ENCODE assay signal across 12 cellular contexts in the genomic region with DNA sequence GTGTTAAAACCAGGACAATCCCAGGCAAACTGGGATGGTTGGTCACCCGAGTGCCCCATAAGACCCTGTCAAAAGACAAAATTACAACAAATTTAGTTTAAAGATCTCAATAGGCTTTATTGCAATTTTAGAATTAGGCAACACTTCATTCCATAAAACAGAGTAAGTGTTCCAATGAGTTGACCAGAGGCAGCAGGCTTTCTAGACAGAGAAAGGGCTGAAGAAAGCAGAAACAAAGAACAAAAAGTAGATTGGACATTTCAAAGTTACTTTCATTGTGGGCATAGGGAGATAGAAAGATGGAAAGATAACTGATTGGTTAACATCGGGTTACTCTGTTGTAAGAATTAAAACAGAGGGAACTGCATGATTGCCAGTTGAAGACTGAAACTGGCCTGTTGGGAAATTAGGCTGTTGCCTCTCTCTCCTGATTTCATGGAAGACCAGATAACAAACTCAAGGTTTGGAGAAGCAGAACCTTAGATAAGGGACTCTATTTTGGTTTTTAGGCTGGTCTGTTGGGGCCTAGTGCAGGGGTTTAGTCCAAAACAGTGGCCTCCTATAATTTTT. TPM values are rescaled to one million over a fixed set of nuclear protein-coding genes. Genes with fewer than 3 reads are reported as not detected.
A peak's percentile ranks its signal among the peaks of the same experiment; 100 is the strongest.
DNase-seq lines count a peak whose midpoint lies in the region; ATAC-seq and TF ChIP-seq lines count a peak whose summit lies in the region.
"Had no signal": no experiment of that assay in that cellular context is flagged by ENCODE, and none has a peak within 500 bp of the region (broad histone marks: within the 10 kb centered on the region; RNA-seq: fewer than 3 reads in every experiment).

No MANE protein-coding gene starts in this region.

- H3K36me3 Mint-ChIP-seq in stimulated activated naive CD8-positive, alpha-beta T cell treated with anti-CD3 and anti-CD28 coated beads, Interleukin-15, Interleukin-2, amounts not matched to agents 100 ng/mL and 50 ng/mL, for 24 hours (ENCODE audit: low read depth), result no peaks in the 10 kb centered on the region
- no peaks in the 10 kb centered on the region for H3K36me3 Mint-ChIP-seq in chondrocyte (ENCODE audit: low read depth)
- H3K36me3 Mint-ChIP-seq: natural killer cell had no signal

- no peak overlapping the region for H3K23ac ChIP-seq in neuronal stem cell (ENCODE audit: low read depth, low read length, poor library complexity)

- ATAC-seq in stimulated activated naive CD8-positive, alpha-beta T cell treated with anti-CD3 and anti-CD28 coated beads, Interleukin-15, Interleukin-2, amounts not matched to agents 100 U/mL and 50 U/mL, for 24 hours, result no peak
- ATAC-seq in mucosa of descending colon (no peak), GM21526 (IDR thresholded peaks at IDR 0.05; ENCODE audit: low FRiP score, unreplicated experiment) (no peak)
- ATAC-seq: T-helper 17 cell had no signal

- no peak for DNase-seq in stimulated activated naive CD8-positive, alpha-beta T cell treated with anti-CD3 and anti-CD28 coated beads, Interleukin-15, Interleukin-2, amounts not matched to agents 100 U/mL and 50 U/mL, for 24 hours
- DNase-seq in chondrocyte (ENCODE audit: low spot score) (no peak), neuronal stem cell (ENCODE audit: low spot score) (no peak), mucosa of descending colon (no peak), kidney tubule cell (ENCODE audit: low spot score) (no peak), head of caudate nucleus (no peak)
- DNase-seq: BE2C, natural killer cell, T-helper 17 cell had no signal

- no peaks in the 10 kb centered on the region for H3K9me3 ChIP-seq in neuronal stem cell (replicated peaks in 1 of 2; ENCODE audit: control insufficient read depth in 2 of 2, insufficient read depth in 1 of 2, low read depth in 1 of 2, low read length in 2 of 2)
- no peaks in the 10 kb centered on the region for H3K9me3 ChIP-seq in mucosa of descending colon
- H3K9me3 ChIP-seq: BE2C had no signal

- H3K36me3 ChIP-seq in neuronal stem cell (replicated peaks in 1 of 2; ENCODE audit: control insufficient read depth in 2 of 2, insufficient read depth in 2 of 2, low read length in 2 of 2), result no peaks in the 10 kb centered on the region
- no peaks in the 10 kb centered on the region for H3K36me3 ChIP-seq in mucosa of descending colon (ENCODE audit: low read depth)
- H3K36me3 ChIP-seq: BE2C had no signal

- H3K27me3 ChIP-seq in neuronal stem cell (ENCODE audit: control insufficient read depth in 3 of 3, insufficient read depth in 3 of 3, low read depth in 1 of 3, low read length in 3 of 3), result no peaks in the 10 kb centered on the region
- H3K27me3 ChIP-seq: BE2C had no signal

- WGBS in neuronal stem cell (ENCODE audit: extremely low coverage in 2 of 2, insufficient read length in 2 of 2, insufficient replicate concordance in 1 of 2), 2 donors, result no CpG with 5 or more reads among the region's 2 CpGs

- intact Hi-C loops in mucosa of descending colon (cut with DNase I, micrococcal nuclease) (no loop called here), head of caudate nucleus (cut with DNase I) (no loop called here)

- peaks cover 7% of the 10 kb centered on the region for H3K27me3 Mint-ChIP-seq in stimulated activated naive CD8-positive, alpha-beta T cell treated with anti-CD3 and anti-CD28 coated beads, Interleukin-15, Interleukin-2, amounts not matched to agents 100 ng/mL and 50 ng/mL, for 24 hours
- H3K27me3 Mint-ChIP-seq in chondrocyte (ENCODE audit: low read depth), result no peaks in the 10 kb centered on the region

- H3K79me1 ChIP-seq in neuronal stem cell (ENCODE audit: low read depth, low read length), result no peaks in the 10 kb centered on the region

- no peak overlapping the region for H3K4me3 Mint-ChIP-seq in stimulated activated naive CD8-positive, alpha-beta T cell treated with anti-CD3 and anti-CD28 coated beads, Interleukin-15, Interleukin-2, amounts not matched to agents 100 ng/mL and 50 ng/mL, for 24 hours
- H3K4me3 Mint-ChIP-seq in chondrocyte (ENCODE audit: unreplicated experiment), result no peak overlapping the region
- H3K4me3 Mint-ChIP-seq: natural killer cell, T-helper 17 cell had no signal

- H2BK120ac ChIP-seq in neuronal stem cell (ENCODE audit: low read depth, low read length), result no peak overlapping the region

- H2BK5ac ChIP-seq in neuronal stem cell (ENCODE audit: low read length), result no peak overlapping the region

- H3K9ac ChIP-seq in neuronal stem cell (ENCODE audit: low read depth, low read length, poor library complexity), result no peak overlapping the region

- TF ChIP-seq CTCF in chondrocyte (IDR thresholded peaks at IDR 0.05), result no peak
- TF ChIP-seq CTCF in mucosa of descending colon (IDR thresholded peaks at IDR 0.05), result no peak

- H3K14ac ChIP-seq in neuronal stem cell (ENCODE audit: low read length), result no peak overlapping the region

- no peak overlapping the region for H2AK5ac ChIP-seq in neuronal stem cell (ENCODE audit: low read depth, low read length)

- H3K4me3 ChIP-seq in neuronal stem cell (ENCODE audit: low read length in 2 of 2) (no peak overlapping the region), mucosa of descending colon (no peak overlapping the region)

- no peaks in the 10 kb centered on the region for H3K9me3 Mint-ChIP-seq in stimulated activated naive CD8-positive, alpha-beta T cell treated with anti-CD3 and anti-CD28 coated beads, Interleukin-15, Interleukin-2, amounts not matched to agents 100 ng/mL and 50 ng/mL, for 24 hours
- H3K9me3 Mint-ChIP-seq in chondrocyte (ENCODE audit: low read depth), result peaks cover 3% of the 10 kb centered on the region
- H3K9me3 Mint-ChIP-seq: natural killer cell had no signal

- H4K8ac ChIP-seq in neuronal stem cell (ENCODE audit: low read depth, low read length), result no peak overlapping the region

- H3K27ac Mint-ChIP-seq in stimulated activated naive CD8-positive, alpha-beta T cell treated with anti-CD3 and anti-CD28 coated beads, Interleukin-15, Interleukin-2, amounts not matched to agents 100 ng/mL and 50 ng/mL, for 24 hours, result peak overlapping the region; percentile 61
- peak overlapping the region; percentile 19 for H3K27ac Mint-ChIP-seq in chondrocyte (ENCODE audit: unreplicated experiment)
- H3K27ac Mint-ChIP-seq: natural killer cell, T-helper 17 cell had no signal

- H3K4me1 ChIP-seq in neuronal stem cell (ENCODE audit: control insufficient read depth in 2 of 2, insufficient read depth in 1 of 2, low read depth in 1 of 2, low read length in 2 of 2) (peaks cover 0 to 7% of the 10 kb centered on the region in 2 donors), mucosa of descending colon (ENCODE audit: low read depth) (no peaks in the 10 kb centered on the region)
- H3K4me1 ChIP-seq: BE2C had no signal

- no peak overlapping the region for H4K91ac ChIP-seq in neuronal stem cell (ENCODE audit: low read depth, low read length, poor library complexity)

- H2AFZ ChIP-seq in neuronal stem cell (ENCODE audit: low read length), result no peak overlapping the region

- no peak overlapping the region for H2BK15ac ChIP-seq in neuronal stem cell (ENCODE audit: low read length)

- peaks cover 54% of the 10 kb centered on the region for H3K4me1 Mint-ChIP-seq in stimulated activated naive CD8-positive, alpha-beta T cell treated with anti-CD3 and anti-CD28 coated beads, Interleukin-15, Interleukin-2, amounts not matched to agents 100 ng/mL and 50 ng/mL, for 24 hours (ENCODE audit: low read depth)
- H3K4me1 Mint-ChIP-seq in chondrocyte (ENCODE audit: low read depth), result peaks cover 49% of the 10 kb centered on the region
- H3K4me1 Mint-ChIP-seq: T-helper 17 cell had no signal

- H3K18ac ChIP-seq in neuronal stem cell (ENCODE audit: low read length), result no peak overlapping the region

- no peak overlapping the region for H2BK12ac ChIP-seq in neuronal stem cell (ENCODE audit: low read length)

- H3K4ac ChIP-seq in neuronal stem cell (ENCODE audit: low read length), result no peak overlapping the region

- peak overlapping the region; percentile 23 for H3K27ac ChIP-seq in neuronal stem cell (replicated peaks; ENCODE audit: low read length)

- H3K4me2 ChIP-seq in neuronal stem cell (ENCODE audit: insufficient read depth, low read length, poor library complexity, severe bottlenecking), result no peak overlapping the region

RNA-seq across cellular contexts. Expression of a gene that starts 36.3 kb away (rescaled TPM):
- total RNA-seq in chondrocyte (2.1 to 6.0 TPM (median 5.2 TPM) in 3 replicates), mucosa of descending colon (10 to 100 TPM in 1 of 3 donors, 1 to 10 TPM in 2; 7.1 to 20.3 (median 7.2) TPM)
- 0.52 TPM for polyA plus RNA-seq in neuronal stem cell (2013, experiment 1 of 2)
- 0.58 TPM for polyA plus RNA-seq in neuronal stem cell (2013, experiment 2 of 2)
- total RNA-seq: HT1080 had no signal
